20 cellular contexts compared by ENCODE assay signal in genomic region chr2:130714795-130715194, GRCh38. TPM values are rescaled to one million over a fixed set of nuclear protein-coding genes. Genes with fewer than 3 reads are reported as not detected.
"Had no signal": no experiment of that assay in that cellular context is flagged by ENCODE, and none has a peak within 500 bp of the region (broad histone marks: within the 10 kb centered on the region; RNA-seq: fewer than 3 reads in every experiment).

No MANE protein-coding gene starts in this region.

RNA-seq across cellular contexts. Expression of gene GPR148, which starts 14.1 kb away (rescaled TPM):
- total RNA-seq: activated naive CD4-positive, alpha-beta T cell treated with anti-CD3 and anti-CD28 coated beads for 36 hours; activated naive CD4-positive, alpha-beta T cell treated with anti-CD3 and anti-CD28 coated beads, Interleukin-2, amount 50 U/mL, for 72 hours; activated naive CD8-positive, alpha-beta T cell treated with anti-CD3 and anti-CD28 coated beads for 36 hours; activated naive CD8-positive, alpha-beta T cell treated with anti-CD3 and anti-CD28 coated beads, Interleukin-2, amount 10 ng/mL, durations not matched to agents 7 days and 5 days; activated T-cell treated with anti-CD3 and anti-CD28 coated beads, Interleukin-2, amount 50 U/mL, for 4 hours; activated T-cell treated with anti-CD3 and anti-CD28 coated beads, Interleukin-2, amount 50 U/mL, for 72 hours; activated T-helper 1 cell treated with anti-CD3 and anti-CD28 coated beads, Interleukin-12 subunit alpha, Interleukin-12 subunit beta, Interleukin-2, Interleukin-4 antibody, amounts not matched to agents 30 ng/mL and 10 ng/mL and 1 ng/mL, durations not matched to agents 14 hours and 24 hours and 36 hours; activated T-helper 17 cell treated with anti-CD3 and anti-CD28 coated beads, Interleukin-2, amount 50 U/mL, for 72 hours; activated T-helper 2 cell treated with anti-CD3 and anti-CD28 coated beads, Interferon-gamma antibody, Interleukin-2, Interleukin-4, amounts not matched to agents 10 μg/mL and 5 μg/mL and 100 μg/mL, durations not matched to agents 14 hours and 24 hours and 36 hours; adrenal gland; aorta; ascending aorta; astrocyte; body of pancreas; breast epithelium; bronchial epithelial cell; cardiac muscle cell; cardiac septum; cerebellum; chondrocyte had no signal
- polyA plus RNA-seq: adrenal gland, aorta, cardiac muscle cell had no signal

RNA-seq across cellular contexts. Expression of gene AMER3, which starts 40.5 kb away (rescaled TPM):
- total RNA-seq: activated naive CD4-positive, alpha-beta T cell treated with anti-CD3 and anti-CD28 coated beads for 36 hours; activated naive CD4-positive, alpha-beta T cell treated with anti-CD3 and anti-CD28 coated beads, Interleukin-2, amount 50 U/mL, for 72 hours; activated naive CD8-positive, alpha-beta T cell treated with anti-CD3 and anti-CD28 coated beads for 36 hours; activated naive CD8-positive, alpha-beta T cell treated with anti-CD3 and anti-CD28 coated beads, Interleukin-2, amount 10 ng/mL, durations not matched to agents 7 days and 5 days; activated T-cell treated with anti-CD3 and anti-CD28 coated beads, Interleukin-2, amount 50 U/mL, for 4 hours; activated T-cell treated with anti-CD3 and anti-CD28 coated beads, Interleukin-2, amount 50 U/mL, for 72 hours; activated T-helper 1 cell treated with anti-CD3 and anti-CD28 coated beads, Interleukin-12 subunit alpha, Interleukin-12 subunit beta, Interleukin-2, Interleukin-4 antibody, amounts not matched to agents 30 ng/mL and 10 ng/mL and 1 ng/mL, durations not matched to agents 14 hours and 24 hours and 36 hours; activated T-helper 17 cell treated with anti-CD3 and anti-CD28 coated beads, Interleukin-2, amount 50 U/mL, for 72 hours; activated T-helper 2 cell treated with anti-CD3 and anti-CD28 coated beads, Interferon-gamma antibody, Interleukin-2, Interleukin-4, amounts not matched to agents 10 μg/mL and 5 μg/mL and 100 μg/mL, durations not matched to agents 14 hours and 24 hours and 36 hours; aorta; ascending aorta; astrocyte; breast epithelium; cardiac septum; chondrocyte had no signal
- polyA plus RNA-seq: aorta had no signal
